ENCODE assay signal across 1 cellular context in the genomic region with DNA sequence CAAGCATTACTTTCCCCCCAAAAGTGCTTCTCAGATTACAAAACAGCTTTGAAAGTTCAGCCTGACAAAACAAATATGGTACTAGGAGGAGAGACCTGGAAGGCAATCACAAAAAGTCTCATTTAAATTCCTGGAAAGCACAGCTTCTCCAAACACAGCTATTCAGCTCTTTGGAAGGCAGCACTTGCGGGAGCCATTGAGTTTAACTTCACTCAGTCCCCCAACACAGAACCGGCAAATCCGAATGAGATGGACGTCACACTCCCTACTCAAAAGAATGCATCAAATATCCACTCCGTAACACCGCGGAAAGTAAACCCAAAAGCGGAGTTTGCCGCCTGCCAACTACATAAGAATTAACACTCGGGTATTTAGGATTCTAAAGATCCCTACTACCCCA.
TF ChIP-seq lines count a peak whose summit lies in the region.

No MANE protein-coding gene starts in this region.

TF ChIP-seq in WTC11, 78 proteins besides CTCF, POLR2A, EP300 and RAD21:
- TF ChIP-seq JUN (CRISPR knock-in tag; IDR thresholded peaks at IDR 0.05) (no peak), ESRRA (CRISPR knock-in tag; IDR thresholded peaks at IDR 0.05; ENCODE audit: borderline replicate concordance) (no peak), HMGA2 (CRISPR knock-in tag; IDR thresholded peaks at IDR 0.05) (no peak), IRF2 (CRISPR knock-in tag; IDR thresholded peaks at IDR 0.05; ENCODE audit: borderline replicate concordance, low read depth) (no peak), SOX15 (CRISPR knock-in tag; IDR thresholded peaks at IDR 0.05) (no peak), FOXJ3 (CRISPR knock-in tag; IDR thresholded peaks at IDR 0.05; ENCODE audit: borderline replicate concordance) (no peak), CREB1 (CRISPR knock-in tag; IDR thresholded peaks at IDR 0.05) (no peak), KAT7 (CRISPR knock-in tag; IDR thresholded peaks at IDR 0.05; ENCODE audit: borderline replicate concordance) (no peak)
- TF ChIP-seq, protein P1, sequence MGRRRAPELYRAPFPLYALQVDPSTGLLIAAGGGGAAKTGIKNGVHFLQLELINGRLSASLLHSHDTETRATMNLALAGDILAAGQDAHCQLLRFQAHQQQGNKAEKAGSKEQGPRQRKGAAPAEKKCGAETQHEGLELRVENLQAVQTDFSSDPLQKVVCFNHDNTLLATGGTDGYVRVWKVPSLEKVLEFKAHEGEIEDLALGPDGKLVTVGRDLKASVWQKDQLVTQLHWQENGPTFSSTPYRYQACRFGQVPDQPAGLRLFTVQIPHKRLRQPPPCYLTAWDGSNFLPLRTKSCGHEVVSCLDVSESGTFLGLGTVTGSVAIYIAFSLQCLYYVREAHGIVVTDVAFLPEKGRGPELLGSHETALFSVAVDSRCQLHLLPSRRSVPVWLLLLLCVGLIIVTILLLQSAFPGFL (CRISPR knock-in tag; IDR thresholded peaks at IDR 0.05; ENCODE audit: borderline replicate concordance) = no peak
- TF ChIP-seq, protein P2, sequence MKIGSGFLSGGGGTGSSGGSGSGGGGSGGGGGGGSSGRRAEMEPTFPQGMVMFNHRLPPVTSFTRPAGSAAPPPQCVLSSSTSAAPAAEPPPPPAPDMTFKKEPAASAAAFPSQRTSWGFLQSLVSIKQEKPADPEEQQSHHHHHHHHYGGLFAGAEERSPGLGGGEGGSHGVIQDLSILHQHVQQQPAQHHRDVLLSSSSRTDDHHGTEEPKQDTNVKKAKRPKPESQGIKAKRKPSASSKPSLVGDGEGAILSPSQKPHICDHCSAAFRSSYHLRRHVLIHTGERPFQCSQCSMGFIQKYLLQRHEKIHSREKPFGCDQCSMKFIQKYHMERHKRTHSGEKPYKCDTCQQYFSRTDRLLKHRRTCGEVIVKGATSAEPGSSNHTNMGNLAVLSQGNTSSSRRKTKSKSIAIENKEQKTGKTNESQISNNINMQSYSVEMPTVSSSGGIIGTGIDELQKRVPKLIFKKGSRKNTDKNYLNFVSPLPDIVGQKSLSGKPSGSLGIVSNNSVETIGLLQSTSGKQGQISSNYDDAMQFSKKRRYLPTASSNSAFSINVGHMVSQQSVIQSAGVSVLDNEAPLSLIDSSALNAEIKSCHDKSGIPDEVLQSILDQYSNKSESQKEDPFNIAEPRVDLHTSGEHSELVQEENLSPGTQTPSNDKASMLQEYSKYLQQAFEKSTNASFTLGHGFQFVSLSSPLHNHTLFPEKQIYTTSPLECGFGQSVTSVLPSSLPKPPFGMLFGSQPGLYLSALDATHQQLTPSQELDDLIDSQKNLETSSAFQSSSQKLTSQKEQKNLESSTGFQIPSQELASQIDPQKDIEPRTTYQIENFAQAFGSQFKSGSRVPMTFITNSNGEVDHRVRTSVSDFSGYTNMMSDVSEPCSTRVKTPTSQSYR (CRISPR knock-in tag; IDR thresholded peaks at IDR 0.05) = no peak
